ENCODE assay signal across 28 cellular contexts in genomic region chr1:174352117-174352516, GRCh38.
A peak's percentile ranks its signal among the peaks of the same experiment; 100 is the strongest.
DNase-seq lines count a peak whose midpoint lies in the region; FAIRE-seq and TF ChIP-seq lines count a peak whose summit lies in the region.
"Had no signal": no experiment of that assay in that cellular context is flagged by ENCODE, and none has a peak within 500 bp of the region (broad histone marks: within the 10 kb centered on the region; RNA-seq: fewer than 3 reads in every experiment).

No MANE protein-coding gene starts in this region.

- no peaks in the 10 kb centered on the region for H3K4me1 ChIP-seq in ovary (ENCODE audit: insufficient read depth)
- H3K4me1 ChIP-seq: gastrocnemius medialis had no signal

- peak; percentile 76 for FAIRE-seq in TTC549 (lab: Jason Lieb, UNC)

- H3K27ac Mint-ChIP-seq in HFFc6: no peak overlapping the region
- no peak overlapping the region for H3K27ac Mint-ChIP-seq in activated naive CD8-positive, alpha-beta T cell treated with anti-CD3 and anti-CD28 coated beads for 36 hours
- H3K27ac Mint-ChIP-seq: activated CD4-positive, alpha-beta T cell treated with anti-CD3 and anti-CD28 coated beads for 36 hours; activated naive CD4-positive, alpha-beta T cell treated with anti-CD3 and anti-CD28 coated beads, Interleukin-2, amount 50 U/mL, for 24 hours; activated T-helper 2 cell treated with anti-CD3 and anti-CD28 coated beads, Interferon-gamma antibody, Interleukin-2, Interleukin-4, amounts not matched to agents 10 μg/mL and 5 μg/mL and 100 μg/mL, durations not matched to agents 14 hours and 24 hours and 36 hours had no signal

- no peak for TF ChIP-seq EP300 in ovary (IDR thresholded peaks at IDR 0.05)

- H3K9me3 ChIP-seq in ovary: no peaks in the 10 kb centered on the region
- H3K9me3 ChIP-seq: gastrocnemius medialis had no signal

- TF ChIP-seq POLR2A in ovary (IDR thresholded peaks at IDR 0.05): no peak

- TF ChIP-seq CTCF in HFFc6 (IDR thresholded peaks at IDR 0.05): no peak
- TF ChIP-seq CTCF in epithelial cell of esophagus (IDR thresholded peaks at IDR 0.05; ENCODE audit: insufficient read depth, low read depth, low read length, missing control alignments): no peak
- TF ChIP-seq CTCF in ovary (IDR thresholded peaks at IDR 0.05): no peak

- no peaks in the 10 kb centered on the region for H3K27me3 Mint-ChIP-seq in HFFc6 (ENCODE audit: insufficient read depth)
- no peaks in the 10 kb centered on the region for H3K27me3 Mint-ChIP-seq in activated naive CD8-positive, alpha-beta T cell treated with anti-CD3 and anti-CD28 coated beads for 36 hours
- H3K27me3 Mint-ChIP-seq: activated CD4-positive, alpha-beta T cell treated with anti-CD3 and anti-CD28 coated beads for 36 hours; activated naive CD4-positive, alpha-beta T cell treated with anti-CD3 and anti-CD28 coated beads, Interleukin-2, amount 50 U/mL, for 24 hours had no signal

- no peaks in the 10 kb centered on the region for H3K36me3 ChIP-seq in ovary
- H3K36me3 ChIP-seq: esophagus muscularis mucosa, gastrocnemius medialis had no signal

- H3K4me3 Mint-ChIP-seq in HFFc6: no peak overlapping the region
- no peak overlapping the region for H3K4me3 Mint-ChIP-seq in activated naive CD8-positive, alpha-beta T cell treated with anti-CD3 and anti-CD28 coated beads for 36 hours
- H3K4me3 Mint-ChIP-seq: activated CD4-positive, alpha-beta T cell treated with anti-CD3 and anti-CD28 coated beads for 36 hours; activated naive CD4-positive, alpha-beta T cell treated with anti-CD3 and anti-CD28 coated beads, Interleukin-2, amount 50 U/mL, for 24 hours had no signal

- H3K36me3 Mint-ChIP-seq in HFFc6 (ENCODE audit: low read depth): peaks cover 13% of the 10 kb centered on the region
- peaks cover 19% of the 10 kb centered on the region for H3K36me3 Mint-ChIP-seq in activated naive CD8-positive, alpha-beta T cell treated with anti-CD3 and anti-CD28 coated beads for 36 hours

- H3K27ac ChIP-seq in ovary: no peak overlapping the region
- H3K27ac ChIP-seq: C4-2B, esophagus muscularis mucosa, gastrocnemius medialis, hepatocyte, VCaP had no signal

- intact Hi-C loops in ovary (cut with DNase I): no loop called here

- H3K27me3 ChIP-seq in ovary: no peaks in the 10 kb centered on the region
- H3K27me3 ChIP-seq: esophagus muscularis mucosa, gastrocnemius medialis, hepatocyte had no signal

- H3K9me3 Mint-ChIP-seq in HFFc6: peaks cover 12% of the 10 kb centered on the region; the same call in 1 of the 2 replicates
- H3K9me3 Mint-ChIP-seq in activated naive CD8-positive, alpha-beta T cell treated with anti-CD3 and anti-CD28 coated beads for 36 hours: peaks cover 6% of the 10 kb centered on the region
- H3K9me3 Mint-ChIP-seq: activated naive CD4-positive, alpha-beta T cell treated with anti-CD3 and anti-CD28 coated beads, Interleukin-2, amount 50 U/mL, for 24 hours had no signal

- H3K4me3 ChIP-seq in epithelial cell of esophagus (ENCODE audit: low read length) (no peak overlapping the region), ovary (no peak overlapping the region)
- H3K4me3 ChIP-seq: esophagus muscularis mucosa, gastrocnemius medialis, hepatocyte had no signal

- DNase-seq in HFFc6: peak; percentile 1
- DNase-seq in epithelial cell of esophagus (ENCODE audit: low read depth): peak; percentile 53
- DNase-seq in non-pigmented ciliary epithelial cell (ENCODE audit: low read depth): peak; percentile 5
- DNase-seq in NCI-H748 (lab: John Stamatoyannopoulos, UW; ENCODE audit: unreplicated experiment): no peak
- DNase-seq in activated naive CD8-positive, alpha-beta T cell treated with anti-CD3 and anti-CD28 coated beads for 36 hours: no peak
- DNase-seq in ovary: no peak
- no peak for DNase-seq in activated CD4-positive, alpha-beta T cell treated with anti-CD3 and anti-CD28 coated beads, Interleukin-2, amount 50 U/mL, for 1 hour
- DNase-seq: activated CD4-positive, alpha-beta T cell treated with anti-CD3 and anti-CD28 coated beads for 36 hours; aorta; COR-L47; DMS79 treated with DMSO at 0.1 percent for 48 hours; gastrocnemius medialis; GF-D8; left colon; NCI-H1105 treated with DMSO at 0.1 percent for 48 hours; NCI-H187 treated with DMSO at 0.1 percent for 48 hours; NCI-H526 treated with DMSO at 0.1 percent for 48 hours; SIG-M5; stimulated activated CD4-positive, alpha-beta T cell treated with anti-CD3 and anti-CD28 coated beads, Interleukin-1b, Interleukin-23, amount 100 ng/mL, for 48 hours; stimulated activated naive CD8-positive, alpha-beta T cell treated with anti-CD3 and anti-CD28 coated beads, Interleukin-15, Interleukin-2, amounts not matched to agents 100 U/mL and 50 U/mL, for 24 hours; T-helper 9 cell had no signal

- H3K4me1 Mint-ChIP-seq in HFFc6 (ENCODE audit: low read depth): peaks cover 10% of the 10 kb centered on the region
- peaks cover 4% of the 10 kb centered on the region for H3K4me1 Mint-ChIP-seq in activated naive CD8-positive, alpha-beta T cell treated with anti-CD3 and anti-CD28 coated beads for 36 hours
- H3K4me1 Mint-ChIP-seq: activated CD4-positive, alpha-beta T cell treated with anti-CD3 and anti-CD28 coated beads for 36 hours had no signal

Comparison
In these comparisons a context has a peak if more than half of its experiments do, and no peak if none do; other contexts are left out.
1. DNase-seq: peak in HFFc6 (single experiment), epithelial cell of esophagus (single experiment) and non-pigmented ciliary epithelial cell (single experiment); none in NCI-H748 (single experiment), activated naive CD8-positive, alpha-beta T cell treated with anti-CD3 and anti-CD28 coated beads for 36 hours (single experiment), ovary (0 of 5) and activated CD4-positive, alpha-beta T cell treated with anti-CD3 and anti-CD28 coated beads, Interleukin-2, amount 50 U/mL, for 1 hour (single experiment).